In genomic region chr6:116370717-116371383, GRCh38 we compare ENCODE assay signal across 8 cellular contexts. TPM values are rescaled to one million over a fixed set of nuclear protein-coding genes. Genes with fewer than 3 reads are reported as not detected.
DNase-seq lines count a peak whose midpoint lies in the region; ATAC-seq and TF ChIP-seq lines count a peak whose summit lies in the region.

Gene DSE (plus strand): TSS chr6:116370947. CDS start chr6:116399251, 28,304 bp downstream.

- H3K4me2 ChIP-seq in DOHH2 (ENCODE audit: low read length): peak within 1 kb of the TSS; percentile 58

- peaks cover 14% of the 10 kb centered on the region for H4K20me1 ChIP-seq in DOHH2 (ENCODE audit: control insufficient read depth, insufficient read depth, low read depth, low read length)

- no peak for TF ChIP-seq CTCF in DOHH2 (IDR thresholded peaks at IDR 0.05; ENCODE audit: low read depth, low read length, poor library complexity, severe bottlenecking)
- TF ChIP-seq CTCF in WERI-Rb-1 (IDR thresholded peaks at IDR 0.05; ENCODE audit: low read depth, low read length): no peak

- H3K9ac ChIP-seq in HUES6 (ENCODE audit: low read length): peak within 1 kb of the TSS; percentile 97

- H3K27me3 Mint-ChIP-seq in immature natural killer cell (ENCODE audit: low read depth in 3 of 3): peaks cover 7 to 14% (median 10%) of the 10 kb centered on the region in 3 donors

- peaks cover 15 to 17% of the 10 kb centered on the region in 2 donors for H3K4me1 Mint-ChIP-seq in immature natural killer cell

- peak within 1 kb of the TSS in 3 of 6 donors; percentile 28 to 73 (median 37) for H3K27ac Mint-ChIP-seq in immature natural killer cell

- no peak within 1 kb of the TSS; the same call in 1 of the 2 replicates for H3K27ac ChIP-seq in DOHH2 (ENCODE audit: low read depth, low read length)
- H3K27ac ChIP-seq in HUES6 (ENCODE audit: low read depth, low read length): peak within 1 kb of the TSS; percentile 89; the same call in 1 of the 2 replicates
- no peak within 1 kb of the TSS for H3K27ac ChIP-seq in WERI-Rb-1
- H3K27ac ChIP-seq in caudate nucleus (ENCODE audit: low read depth, low read length): peak within 1 kb of the TSS; percentile 86

- peaks cover 72% of the 10 kb centered on the region for H3K27me3 ChIP-seq in DOHH2 (ENCODE audit: control insufficient read depth, low read length)
- no peaks in the 10 kb centered on the region for H3K27me3 ChIP-seq in HUES6 (ENCODE audit: control insufficient read depth, insufficient read depth, low read length)
- H3K27me3 ChIP-seq in WERI-Rb-1 (ENCODE audit: insufficient read depth, low read depth, severe bottlenecking): no peaks in the 10 kb centered on the region

- no peaks in the 10 kb centered on the region for H3K9me3 ChIP-seq in DOHH2 (ENCODE audit: control insufficient read depth, insufficient read depth, low read length)
- H3K9me3 ChIP-seq in HUES6 (ENCODE audit: control insufficient read depth, insufficient read depth, low read depth, low read length): no peaks in the 10 kb centered on the region
- H3K9me3 ChIP-seq in WERI-Rb-1 (ENCODE audit: severe bottlenecking): no peaks in the 10 kb centered on the region

- ATAC-seq in GM21423 (IDR thresholded peaks at IDR 0.05; ENCODE audit: unreplicated experiment): peak; percentile 75

- H3K36me3 ChIP-seq in DOHH2 (ENCODE audit: control insufficient read depth, low read length): no peaks in the 10 kb centered on the region
- H3K36me3 ChIP-seq in HUES6 (ENCODE audit: control insufficient read depth, insufficient read depth, low read length): no peaks in the 10 kb centered on the region
- no peaks in the 10 kb centered on the region for H3K36me3 ChIP-seq in WERI-Rb-1

- peaks cover 29% of the 10 kb centered on the region for H3K4me1 ChIP-seq in DOHH2 (ENCODE audit: control insufficient read depth, low read length)
- peaks cover 7% of the 10 kb centered on the region for H3K4me1 ChIP-seq in HUES6 (ENCODE audit: control insufficient read depth, insufficient read depth, low read length)

- H3K9me2 ChIP-seq in DOHH2 (replicated peaks; ENCODE audit: control insufficient read depth, low read length): no peaks in the 10 kb centered on the region

- peaks cover 14% of the 10 kb centered on the region for H3F3A ChIP-seq in DOHH2 (ENCODE audit: control insufficient read depth, insufficient read depth)

- no peaks in the 10 kb centered on the region for H3K79me2 ChIP-seq in DOHH2 (ENCODE audit: control insufficient read depth, low read length)

- peak within 1 kb of the TSS; percentile 63 for H3K4me3 ChIP-seq in DOHH2 (ENCODE audit: low read length)
- peak within 1 kb of the TSS; percentile 93 for H3K4me3 ChIP-seq in HUES6 (ENCODE audit: low read depth, low read length)
- peak within 1 kb of the TSS; percentile 77 for H3K4me3 ChIP-seq in WERI-Rb-1 (ENCODE audit: low read depth, low read length)

- H3K4me3 Mint-ChIP-seq in immature natural killer cell: peak within 1 kb of the TSS; percentile 85 to 92 (median 88)

- no peaks in the 10 kb centered on the region for H3K9me3 Mint-ChIP-seq in immature natural killer cell

- DNase-seq in WERI-Rb-1: peak; percentile 52
- peak in 58 of 61 donors; percentile 5 to 90 (median 62) for DNase-seq in caudate nucleus (lab: John Stamatoyannopoulos, UW)
- DNase-seq in immature natural killer cell: peak; percentile 44 to 56 (median 45)
- DNase-seq in stimulated activated CD4-positive, alpha-beta T cell treated with anti-CD3 and anti-CD28 coated beads, Interleukin-12 subunit alpha, Interleukin-12 subunit beta, amount 100 ng/mL, for 24 hours (ENCODE audit: low read depth in 2 of 2): peak; percentile 29 to 51
- no peak for DNase-seq in DMS153 (lab: John Stamatoyannopoulos, UW)

- no peaks in the 10 kb centered on the region for H3K36me3 Mint-ChIP-seq in immature natural killer cell

RNA-seq across cellular contexts. Expression of gene DSE, which starts in this region (rescaled TPM):
- polyA plus RNA-seq in immature natural killer cell: 1 to 10 TPM; 2.6 to 3.9 (median 3.2) TPM

Comparison
In these comparisons a context has a peak if more than half of its experiments do, and no peak if none do; other contexts are left out.
1. H3K27ac ChIP-seq: peak in HUES6 (single experiment) and caudate nucleus (single experiment); none in DOHH2 (single experiment) and WERI-Rb-1 (single experiment).
2. Peak in every context shown above with its lines, with median percentiles within 50 percentile points of each other: H3K4me3 ChIP-seq.